Comparison of ENCODE assay signal across 8 cellular contexts in the genomic region with DNA sequence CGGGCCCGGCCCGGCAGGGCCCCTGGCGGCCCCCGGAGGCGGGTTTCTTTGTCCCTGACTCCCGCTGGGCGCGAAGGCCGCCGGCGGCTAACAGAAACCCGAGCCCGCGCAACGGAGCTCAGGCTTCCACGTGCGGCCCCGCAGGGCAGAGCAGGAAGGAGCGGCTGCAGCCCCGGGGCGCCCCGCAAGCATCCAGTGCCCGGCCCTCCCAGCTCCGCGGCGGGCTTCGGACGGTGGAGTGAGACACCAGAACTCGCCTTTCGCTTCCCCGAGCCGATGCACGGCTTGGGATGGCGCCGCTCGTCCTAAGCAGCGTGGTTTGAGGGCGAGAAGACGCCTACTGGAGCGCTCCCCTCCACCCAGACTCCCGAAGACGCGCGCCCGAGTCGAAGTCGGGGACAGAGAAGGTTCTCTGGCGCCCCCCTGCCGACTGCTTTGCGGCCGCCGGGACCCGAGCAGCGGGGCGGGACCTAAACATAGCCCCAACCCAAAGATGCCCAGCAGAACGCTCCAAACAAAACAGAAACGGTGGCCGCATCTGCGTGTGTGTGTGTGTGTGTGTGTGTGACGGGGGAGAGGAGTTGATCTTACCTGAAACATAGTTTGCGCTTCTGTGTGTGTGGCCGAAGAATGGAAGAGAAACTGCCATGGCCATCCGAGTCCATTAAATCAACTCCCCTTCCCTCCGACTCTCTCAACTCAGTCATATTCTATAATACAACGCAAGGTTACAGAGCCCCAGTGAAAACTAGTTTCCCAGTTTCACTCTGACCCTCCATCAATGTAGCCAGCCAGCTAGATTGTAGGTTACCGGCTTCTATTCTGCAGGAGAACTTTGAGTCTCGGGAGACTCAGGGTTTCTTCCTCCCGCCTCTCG. TPM values are rescaled to one million over a fixed set of nuclear protein-coding genes. Genes with fewer than 3 reads are reported as not detected.
DNase-seq lines count a peak whose midpoint lies in the region; ATAC-seq and TF ChIP-seq lines count a peak whose summit lies in the region.

No MANE protein-coding gene starts in this region.

- no peaks in the 10 kb centered on the region for H3K9me3 ChIP-seq in HEK293 (ENCODE audit: control insufficient read depth, insufficient read depth, low read depth, low read length)
- no peaks in the 10 kb centered on the region for H3K9me3 ChIP-seq in colonic mucosa
- H3K9me3 ChIP-seq in right lobe of liver, result no peaks in the 10 kb centered on the region

- DNase-seq in GM12865 (ENCODE audit: low read depth) (peak; percentile 82), NAMALWA (ENCODE audit: low spot score) (peak; percentile 79), colonic mucosa (peak; percentile 78), right lobe of liver (peak; percentile 49 to 69 (median 58)), pons (ENCODE audit: low spot score) (no peak)
- DNase-seq in stimulated activated CD8-positive, alpha-beta memory T cell treated with anti-CD3 and anti-CD28 coated beads, Interleukin-15, amount 100 ng/mL, for 4 hours (ENCODE audit: low read depth in 2 of 2), result peak; percentile 50 to 58

- CTCF ChIA-PET in HEK293 (lab: Yijun Ruan, JAX), result interaction anchor here (0.5 to 1.1 kb wide), 5 partner anchors 12 to 1412 kb away, joined by 3 to 4 read pairs (median 3); no protein-coding TSS in a partner anchor

- TF ChIP-seq POLR2A in right lobe of liver (IDR thresholded peaks at IDR 0.05), result no peak

- POLR2A ChIA-PET in HEK293 (lab: Yijun Ruan, JAX), result interaction anchor here (1.1 to 1.2 kb wide), 2 partner anchors 12 to 33 kb away, joined by 4 to 5 read pairs; no protein-coding TSS in a partner anchor

- H3K36me3 ChIP-seq in HEK293 (ENCODE audit: control insufficient read depth in 2 of 2, insufficient read depth in 1 of 2, low read length in 2 of 2) (no peaks in the 10 kb centered on the region), colonic mucosa (no peaks in the 10 kb centered on the region), right lobe of liver (no peaks in the 10 kb centered on the region)

- H3K9ac ChIP-seq in colonic mucosa (ENCODE audit: low read depth in 2 of 2, low read length in 2 of 2), result peak overlapping the region; percentile 43 to 54

- under 1% methylated on average over 23 of the region's 70 CpGs for WGBS in right lobe of liver (ENCODE audit: insufficient coverage, low coverage, low lambda C conversion rate, missing lambda C conversion rate)

- peak; percentile 18 to 36 for ATAC-seq in activated CD4-positive, CD25-positive, alpha-beta regulatory T cell treated with anti-CD3 and anti-CD28 coated beads, Interleukin-2, amount 50 U/mL, for 24 hours
- peak; percentile 17 to 32 (median 27) for ATAC-seq in right lobe of liver

- TF ChIP-seq CTCF in GM12865 (IDR thresholded peaks at IDR 0.05; ENCODE audit: insufficient read depth, low read depth, low read length, missing control alignments) (peak; percentile 31), HEK293 (tag by site-specific recombination; IDR thresholded peaks at IDR 0.05) (peak; percentile 76), colonic mucosa (IDR thresholded peaks at IDR 0.05) (no peak), right lobe of liver (IDR thresholded peaks at IDR 0.05) (no peak)

- peak overlapping the region; percentile 76 for H3K4me3 ChIP-seq in GM12865 (ENCODE audit: low read depth, low read length)
- H3K4me3 ChIP-seq in HEK293 (ENCODE audit: low read depth, low read length), result peak overlapping the region; percentile 49
- H3K4me3 ChIP-seq in colonic mucosa, result peak overlapping the region; percentile 65
- peak overlapping the region; percentile 42 to 54 (median 51) for H3K4me3 ChIP-seq in right lobe of liver

- intact Hi-C loops in colonic mucosa (cut with DNase I), result no loop called here
- intact Hi-C loops in right lobe of liver (cut with DNase I), result no loop called here

- H3K4me1 ChIP-seq in HEK293 (ENCODE audit: control insufficient read depth, insufficient read depth, low read length), result no peaks in the 10 kb centered on the region
- H3K4me1 ChIP-seq in colonic mucosa, result peaks cover 27% of the 10 kb centered on the region
- peaks cover 0 to 48% (median 4%) of the 10 kb centered on the region in 4 donors for H3K4me1 ChIP-seq in right lobe of liver

- peaks cover 10% of the 10 kb centered on the region for H3K27me3 ChIP-seq in colonic mucosa
- H3K27me3 ChIP-seq in right lobe of liver, result peaks cover 8 to 20% of the 10 kb centered on the region in 2 donors

- H3K27ac ChIP-seq in HEK293 (ENCODE audit: extremely low read depth, low read depth, low read length), result peak overlapping the region; percentile 95
- H3K27ac ChIP-seq in colonic mucosa, result peak overlapping the region; percentile 6
- no peak overlapping the region for H3K27ac ChIP-seq in right lobe of liver

TF ChIP-seq in HEK293, 187 proteins besides CTCF, POLR2A, EP300 and RAD21 (continues in another document):
- TF ChIP-seq SETDB1 (IDR thresholded peaks at IDR 0.05; ENCODE audit: insufficient read length, low read length), result no peak
- 0 out of 2 replicates have a peak, but pooled peaks have one; percentile 13 for TF ChIP-seq KLF10 (tag by site-specific recombination; IDR thresholded peaks at IDR 0.05)
- TF ChIP-seq ZSCAN5A (tag by site-specific recombination; IDR thresholded peaks at IDR 0.05), result no peak
- no peak for TF ChIP-seq ZNF112 (tag by site-specific recombination; IDR thresholded peaks at IDR 0.05)
- TF ChIP-seq ZFHX2 (tag by site-specific recombination; conservative IDR thresholded peaks at IDR 0.05), result no peak
- TF ChIP-seq ZNF549 (tag by site-specific recombination; IDR thresholded peaks at IDR 0.05), result no peak
- TF ChIP-seq TSHZ1 (tag by site-specific recombination; IDR thresholded peaks at IDR 0.05; ENCODE audit: borderline replicate concordance), result no peak
- TF ChIP-seq, protein P1, sequence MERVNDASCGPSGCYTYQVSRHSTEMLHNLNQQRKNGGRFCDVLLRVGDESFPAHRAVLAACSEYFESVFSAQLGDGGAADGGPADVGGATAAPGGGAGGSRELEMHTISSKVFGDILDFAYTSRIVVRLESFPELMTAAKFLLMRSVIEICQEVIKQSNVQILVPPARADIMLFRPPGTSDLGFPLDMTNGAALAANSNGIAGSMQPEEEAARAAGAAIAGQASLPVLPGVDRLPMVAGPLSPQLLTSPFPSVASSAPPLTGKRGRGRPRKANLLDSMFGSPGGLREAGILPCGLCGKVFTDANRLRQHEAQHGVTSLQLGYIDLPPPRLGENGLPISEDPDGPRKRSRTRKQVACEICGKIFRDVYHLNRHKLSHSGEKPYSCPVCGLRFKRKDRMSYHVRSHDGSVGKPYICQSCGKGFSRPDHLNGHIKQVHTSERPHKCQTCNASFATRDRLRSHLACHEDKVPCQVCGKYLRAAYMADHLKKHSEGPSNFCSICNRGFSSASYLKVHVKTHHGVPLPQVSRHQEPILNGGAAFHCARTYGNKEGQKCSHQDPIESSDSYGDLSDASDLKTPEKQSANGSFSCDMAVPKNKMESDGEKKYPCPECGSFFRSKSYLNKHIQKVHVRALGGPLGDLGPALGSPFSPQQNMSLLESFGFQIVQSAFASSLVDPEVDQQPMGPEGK (tag by site-specific recombination; IDR thresholded peaks at IDR 0.05), result peak; percentile 64
- TF ChIP-seq, protein P2, sequence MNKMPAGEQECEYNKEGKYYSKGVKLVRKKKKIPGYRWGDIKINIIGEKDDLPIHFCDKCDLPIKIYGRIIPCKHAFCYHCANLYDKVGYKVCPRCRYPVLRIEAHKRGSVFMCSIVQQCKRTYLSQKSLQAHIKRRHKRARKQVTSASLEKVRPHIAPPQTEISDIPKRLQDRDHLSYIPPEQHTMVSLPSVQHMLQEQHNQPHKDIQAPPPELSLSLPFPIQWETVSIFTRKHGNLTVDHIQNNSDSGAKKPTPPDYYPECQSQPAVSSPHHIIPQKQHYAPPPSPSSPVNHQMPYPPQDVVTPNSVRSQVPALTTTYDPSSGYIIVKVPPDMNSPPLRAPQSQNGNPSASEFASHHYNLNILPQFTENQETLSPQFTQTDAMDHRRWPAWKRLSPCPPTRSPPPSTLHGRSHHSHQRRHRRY (tag by site-specific recombination; IDR thresholded peaks at IDR 0.05), result no peak
- 0 out of 2 replicates have a peak, but pooled peaks have one; percentile 41 for TF ChIP-seq ZNF610 (tag by site-specific recombination; IDR thresholded peaks at IDR 0.05; ENCODE audit: borderline replicate concordance)
- peak; percentile 17 for TF ChIP-seq SP2 (tag by site-specific recombination; IDR thresholded peaks at IDR 0.05)

RNA-seq across cellular contexts. Expression of gene FGF9, which starts 0.6 kb away (rescaled TPM):
- 1 to 10 TPM in 1 of 2 donors, under 1 TPM in 1; 0.67 to 1.2 TPM for total RNA-seq in colonic mucosa
- not detected for total RNA-seq in right lobe of liver

Comparison
In these comparisons a context has a peak if more than half of its experiments do, and no peak if none do; other contexts are left out.
1. CTCF ChIP-seq: peak in GM12865 (single experiment) and HEK293 (single experiment); none in colonic mucosa (single experiment) and right lobe of liver (0 of 4).
2. H3K27ac ChIP-seq: peak in HEK293 (single experiment) and colonic mucosa (single experiment); none in right lobe of liver (0 of 3).
3. Peak in every context shown above with its lines, with median percentiles within 50 percentile points of each other: H3K4me3 ChIP-seq.